In the genomic region with DNA sequence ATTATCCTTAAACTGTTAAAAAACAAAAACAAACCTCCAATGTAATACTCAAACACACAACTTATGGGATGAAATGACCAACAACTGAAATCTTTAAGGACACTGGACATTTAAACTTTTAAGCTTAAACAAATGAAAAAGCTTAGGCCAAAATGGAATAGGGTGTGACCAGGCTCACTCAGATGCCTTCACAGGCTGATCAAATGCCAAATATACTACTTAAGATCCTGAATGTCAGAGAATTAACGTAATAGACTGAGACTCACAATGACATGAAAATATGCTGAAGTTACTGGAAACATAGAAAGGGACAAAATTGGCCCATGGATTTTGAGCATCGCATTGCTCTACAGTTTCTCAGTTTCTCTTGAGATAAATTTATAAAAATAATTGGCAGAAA, we compare ENCODE assay signal across 18 cellular contexts.
"Had no signal": no experiment of that assay in that cellular context is flagged by ENCODE, and none has a peak within 500 bp of the region (broad histone marks: within the 10 kb centered on the region; RNA-seq: fewer than 3 reads in every experiment).

No MANE protein-coding gene starts in this region.

- H3K4me1 ChIP-seq: right atrium auricular region, sigmoid colon, stomach had no signal

- H3K27ac ChIP-seq: coronary artery, ovary, right atrium auricular region, sigmoid colon, stomach had no signal

- DNase-seq: effector CD4-positive, alpha-beta T cell; endodermal cell; foreskin fibroblast; left colon; left ventricle myocardium superior; mesendoderm; naive thymus-derived CD8-positive, alpha-beta T cell; ovary; sigmoid colon; small intestine; stimulated activated CD4-positive, alpha-beta T cell treated with anti-CD3 and anti-CD28 coated beads, Interleukin-12 subunit alpha, Interleukin-12 subunit beta, amount 100 ng/mL, for 4 hours; stimulated activated naive CD4-positive, alpha-beta T cell; stomach; substantia nigra; trophoblast cell had no signal

- ATAC-seq: left colon; left ventricle myocardium superior; naive thymus-derived CD8-positive, alpha-beta T cell had no signal

- H3K27me3 ChIP-seq: ovary, right atrium auricular region, sigmoid colon, stomach had no signal

- H3K36me3 ChIP-seq: ovary, right atrium auricular region, sigmoid colon, stomach had no signal

- H3K4me3 ChIP-seq: coronary artery, lung, ovary, right atrium auricular region, sigmoid colon, stomach had no signal

- H3K9me3 ChIP-seq: ovary, right atrium auricular region, sigmoid colon, stomach had no signal
